In the genomic region with DNA sequence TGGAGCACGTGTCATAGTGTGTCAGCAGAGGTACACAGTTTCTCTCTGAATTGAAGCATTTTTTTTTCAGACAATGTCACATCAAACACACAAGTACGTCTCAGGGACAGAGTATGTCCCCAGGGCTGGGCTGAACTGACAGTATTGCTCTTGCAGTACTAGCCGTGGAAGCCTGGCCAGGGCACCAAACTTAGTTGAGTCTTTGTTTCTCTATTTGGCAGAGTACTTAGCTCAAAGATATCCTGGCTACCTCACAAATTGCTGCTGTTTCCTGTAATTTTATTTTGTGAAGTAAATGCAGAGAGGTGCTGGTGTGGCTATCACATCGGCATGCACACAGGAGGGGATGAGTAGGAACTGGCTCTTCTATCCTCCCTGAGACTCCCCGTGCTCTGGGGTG, we compare ENCODE assay signal across 17 cellular contexts.
DNase-seq lines count a peak whose midpoint lies in the region; ATAC-seq and TF ChIP-seq lines count a peak whose summit lies in the region.
"Had no signal": no experiment of that assay in that cellular context is flagged by ENCODE, and none has a peak within 500 bp of the region (broad histone marks: within the 10 kb centered on the region; RNA-seq: fewer than 3 reads in every experiment).

No MANE protein-coding gene starts in this region.

- TF ChIP-seq CTCF in GM10266 (IDR thresholded peaks at IDR 0.05; ENCODE audit: control insufficient read depth, insufficient read depth, low read depth, missing control alignments) (no peak), esophagus muscularis mucosa (IDR thresholded peaks at IDR 0.05) (no peak)

- intact Hi-C loops in esophagus muscularis mucosa (cut with DNase I) = no loop called here

- H3K36me3 ChIP-seq in BLaER1 (no peaks in the 10 kb centered on the region), esophagus muscularis mucosa (no peaks in the 10 kb centered on the region)

- H4K20me1 ChIP-seq in BLaER1 = no peaks in the 10 kb centered on the region

- H3K4me1 ChIP-seq in BLaER1 (peaks cover 65% of the 10 kb centered on the region), esophagus muscularis mucosa (no peaks in the 10 kb centered on the region)
- H3K4me1 ChIP-seq: A549, Caco-2 had no signal

- no peak for ATAC-seq in effector memory CD8-positive, alpha-beta T cell (replicated peaks)
- ATAC-seq: A549; CD8-positive, alpha-beta T cell; GM12878 had no signal

- no peak overlapping the region for H3K4me3 Mint-ChIP-seq in effector memory CD8-positive, alpha-beta T cell
- H3K4me3 Mint-ChIP-seq: B cell; CD4-positive, alpha-beta T cell; CD8-positive, alpha-beta T cell had no signal

- no peak for TF ChIP-seq EP300 in esophagus muscularis mucosa (IDR thresholded peaks at IDR 0.05)

- H3K36me3 Mint-ChIP-seq in effector memory CD8-positive, alpha-beta T cell (ENCODE audit: insufficient read depth) = no peaks in the 10 kb centered on the region
- H3K36me3 Mint-ChIP-seq: CD8-positive, alpha-beta T cell had no signal

- no peak overlapping the region for H3K27ac Mint-ChIP-seq in effector memory CD8-positive, alpha-beta T cell
- H3K27ac Mint-ChIP-seq: B cell; CD4-positive, alpha-beta T cell; CD8-positive, alpha-beta T cell had no signal

- no peak for TF ChIP-seq POLR2A in esophagus muscularis mucosa (IDR thresholded peaks at IDR 0.05; ENCODE audit: low read depth)

- no peaks in the 10 kb centered on the region for H3K4me1 Mint-ChIP-seq in effector memory CD8-positive, alpha-beta T cell (ENCODE audit: low read depth in 2 of 2)
- H3K4me1 Mint-ChIP-seq: B cell had no signal

- H3K27me3 Mint-ChIP-seq in effector memory CD8-positive, alpha-beta T cell = peaks cover 0 to 7% of the 10 kb centered on the region in 2 donors
- H3K27me3 Mint-ChIP-seq: CD4-positive, alpha-beta T cell had no signal

- peaks cover 0 to 2% of the 10 kb centered on the region in 2 donors for H3K9me3 Mint-ChIP-seq in effector memory CD8-positive, alpha-beta T cell
- H3K9me3 Mint-ChIP-seq: CD4-positive, alpha-beta T cell; CD8-positive, alpha-beta T cell had no signal

- H3K9ac ChIP-seq in BLaER1 = no peak overlapping the region

- peak overlapping the region; percentile 66 for H3K4me2 ChIP-seq in BLaER1
- H3K4me2 ChIP-seq: A549 had no signal

- no peaks in the 10 kb centered on the region for H3K27me3 ChIP-seq in BLaER1
- no peaks in the 10 kb centered on the region for H3K27me3 ChIP-seq in esophagus muscularis mucosa

- WGBS in esophagus muscularis mucosa = 70% methylated on average over 5 of the region's 5 CpGs

- H3K27ac ChIP-seq in BLaER1 (peak overlapping the region; percentile 82), esophagus muscularis mucosa (replicated peaks in 1 of 4) (no peak overlapping the region)
- H3K27ac ChIP-seq: 22Rv1, A549, C4-2B had no signal

- no peak overlapping the region for H3K4me3 ChIP-seq in BLaER1
- no peak overlapping the region for H3K4me3 ChIP-seq in esophagus muscularis mucosa
- H3K4me3 ChIP-seq: A549, GM12878 had no signal

- DNase-seq in GM10266 (ENCODE audit: extremely low spot score) = peak; percentile 0
- DNase-seq in esophagus muscularis mucosa (ENCODE audit: extremely low spot score) = peak; percentile 91
- no peak for DNase-seq in ureter (ENCODE audit: low spot score)
- no peak for DNase-seq in effector memory CD8-positive, alpha-beta T cell
- DNase-seq: AML-193; Caco-2; Calu3; CD4-positive, alpha-beta T cell; CD8-positive, alpha-beta T cell; DMS79 treated with DMSO at 0.1 percent for 48 hours; GF-D8 had no signal

- H3K9me3 ChIP-seq in BLaER1 (no peaks in the 10 kb centered on the region), esophagus muscularis mucosa (no peaks in the 10 kb centered on the region)
- H3K9me3 ChIP-seq: A549, Caco-2 had no signal

Comparison
In these comparisons a context has a peak if more than half of its experiments do, and no peak if none do; other contexts are left out.
1. DNase-seq: peak in GM10266 (single experiment) and esophagus muscularis mucosa (single experiment); none in ureter (single experiment) and effector memory CD8-positive, alpha-beta T cell (0 of 3).